ENCODE assay signal across 9 cellular contexts in the genomic region with DNA sequence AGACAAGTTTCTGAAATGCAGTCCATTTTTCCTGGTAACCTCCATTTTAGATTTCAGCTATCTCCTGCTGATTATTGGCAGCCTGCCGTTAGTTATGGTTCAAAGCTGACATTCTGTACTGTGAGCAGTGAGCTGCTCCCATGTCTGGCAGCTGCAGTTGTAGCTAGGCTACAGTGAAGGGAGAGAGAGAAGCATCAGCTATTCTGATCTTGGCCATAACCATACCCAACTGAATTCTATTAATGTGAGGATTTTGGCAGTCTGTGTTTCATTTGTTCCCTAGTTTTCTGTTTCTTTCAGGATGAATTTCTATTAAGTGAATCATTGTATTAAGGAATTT. TPM values are rescaled to one million over a fixed set of nuclear protein-coding genes. Genes with fewer than 3 reads are reported as not detected.
A peak's percentile ranks its signal among the peaks of the same experiment; 100 is the strongest.
DNase-seq lines count a peak whose midpoint lies in the region; ATAC-seq and FAIRE-seq lines count a peak whose summit lies in the region.
"Had no signal": no experiment of that assay in that cellular context is flagged by ENCODE, and none has a peak within 500 bp of the region (broad histone marks: within the 10 kb centered on the region; RNA-seq: fewer than 3 reads in every experiment).

No MANE protein-coding gene starts in this region.

- peaks cover 0 to 52% (median 26%) of the 10 kb centered on the region in 5 donors for H3K36me3 ChIP-seq in subcutaneous abdominal adipose tissue (ENCODE audit: control insufficient read depth in 5 of 5, insufficient read depth in 5 of 5, low read length in 5 of 5)

- FAIRE-seq in islet of Langerhans (lab: Jason Lieb, UNC), result peak; percentile 99
- FAIRE-seq: colon had no signal

- H3K9ac ChIP-seq in subcutaneous abdominal adipose tissue (ENCODE audit: low read length in 5 of 5), result peak overlapping the region in 1 of 5 donors; percentile 27

- DNase-seq in LHCN-M2 (ENCODE audit: low read depth) (peak; percentile 79), astrocyte of the hippocampus (ENCODE audit: low read depth, low spot score) (peak; percentile 78), NCI-H526 treated with DMSO at 0.1 percent for 48 hours (lab: John Stamatoyannopoulos, UW) (no peak)
- no peak for DNase-seq in activated T-cell treated with anti-CD3 and anti-CD28 coated beads, Interleukin-2, amount 50 U/mL, for 1 hour

- no peak for ATAC-seq in GM18517 (IDR thresholded peaks at IDR 0.05; ENCODE audit: unreplicated experiment)
- no peak for ATAC-seq in HG02571 (IDR thresholded peaks at IDR 0.05; ENCODE audit: unreplicated experiment)

- peak overlapping the region; percentile 90 for H3K27ac ChIP-seq in subcutaneous abdominal adipose tissue (ENCODE audit: low read depth, low read length)

- peaks cover 0 to 48% (median 29%) of the 10 kb centered on the region in 5 donors for H3K4me1 ChIP-seq in subcutaneous abdominal adipose tissue (ENCODE audit: control insufficient read depth in 5 of 5, insufficient read depth in 5 of 5, low read length in 5 of 5)

- H3K27me3 ChIP-seq in subcutaneous abdominal adipose tissue (ENCODE audit: control insufficient read depth in 5 of 5, insufficient read depth in 4 of 5, low read length in 5 of 5), result no peaks in the 10 kb centered on the region

- H3K9me3 ChIP-seq in subcutaneous abdominal adipose tissue (ENCODE audit: control insufficient read depth in 5 of 5, low read length in 5 of 5), result no peaks in the 10 kb centered on the region

- H3K4me3 ChIP-seq in subcutaneous abdominal adipose tissue (ENCODE audit: low read depth in 1 of 5, low read length in 5 of 5), result peak overlapping the region in 1 of 5 donors; percentile 10

RNA-seq across cellular contexts. Expression of gene SIK2, which starts 33.4 kb away (rescaled TPM):
- 11.3 and 12.2 TPM in 2 replicates for total RNA-seq in LHCN-M2 (2014; rRNA removed)
- polyA plus RNA-seq in LHCN-M2 (2012), result 6.7 TPM

Comparison
In these comparisons a context has a peak if more than half of its experiments do, and no peak if none do; other contexts are left out.
1. DNase-seq: peak in LHCN-M2 (single experiment) and astrocyte of the hippocampus (single experiment); none in NCI-H526 treated with DMSO at 0.1 percent for 48 hours (single experiment) and activated T-cell treated with anti-CD3 and anti-CD28 coated beads, Interleukin-2, amount 50 U/mL, for 1 hour (single experiment).